ENCODE assay signal across 8 cellular contexts in the genomic region with DNA sequence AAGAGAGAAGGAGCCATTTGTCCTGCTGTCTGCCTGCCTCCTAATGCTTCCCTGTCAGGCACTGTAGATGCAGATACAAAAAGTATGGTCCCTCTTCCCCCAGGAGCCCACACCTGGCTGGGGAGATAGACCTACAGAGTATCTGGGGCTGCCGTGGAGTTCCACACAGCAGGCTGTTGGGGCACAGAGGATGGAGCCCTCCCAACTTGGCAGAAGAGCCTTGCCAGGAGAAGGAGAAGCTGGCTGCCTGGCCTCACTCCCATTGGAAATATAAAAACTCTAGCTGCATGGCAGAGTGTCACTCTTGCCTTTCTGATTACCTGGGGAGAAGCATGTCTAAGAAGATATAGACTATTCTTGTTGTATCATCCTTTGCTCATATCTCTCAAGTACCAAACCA.
"Had no signal": no experiment of that assay in that cellular context is flagged by ENCODE, and none has a peak within 500 bp of the region (broad histone marks: within the 10 kb centered on the region; RNA-seq: fewer than 3 reads in every experiment).

No MANE protein-coding gene starts in this region.

- H3K4me2 ChIP-seq: KMS-11 had no signal

- H3K4me3 Mint-ChIP-seq: IgD-negative memory B cell had no signal

- DNase-seq: GM23248, GOT3, H7, HCEC 1CT, KBM-7 had no signal

- H3K9me3 Mint-ChIP-seq: IgD-negative memory B cell had no signal

- H3K27ac Mint-ChIP-seq: IgD-negative memory B cell had no signal

- H3K4me1 Mint-ChIP-seq: IgD-negative memory B cell had no signal

- H3K4me3 ChIP-seq: GM23248 had no signal

- H3K27me3 Mint-ChIP-seq: IgD-negative memory B cell had no signal

- H2AFZ ChIP-seq: GM23248 had no signal

- H3K9ac ChIP-seq: GM23248, KMS-11 had no signal

- H3K27ac ChIP-seq: GM23248, HL-60, KMS-11 had no signal
